ENCODE assay signal across 19 cellular contexts in the genomic region with DNA sequence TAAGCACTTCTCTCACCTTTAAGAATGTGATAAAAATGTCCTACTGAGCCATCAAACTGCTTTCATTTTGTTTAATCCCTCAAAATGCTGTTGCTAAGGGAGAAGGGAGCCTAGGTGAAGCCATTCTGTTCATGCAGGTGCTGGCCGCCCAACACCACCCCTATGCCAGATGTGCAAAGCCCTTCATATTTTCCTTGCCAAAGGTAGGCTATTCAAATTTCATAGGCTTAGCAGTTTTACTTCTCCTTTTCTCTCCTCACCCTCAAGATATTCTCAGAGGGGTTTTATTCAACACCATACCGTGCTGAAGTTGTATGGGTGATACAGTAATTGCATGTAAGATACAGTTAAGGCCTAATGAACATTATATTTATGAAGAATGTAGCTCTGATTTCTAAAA.
DNase-seq lines count a peak whose midpoint lies in the region; ATAC-seq, FAIRE-seq and TF ChIP-seq lines count a peak whose summit lies in the region.
"Had no signal": no experiment of that assay in that cellular context is flagged by ENCODE, and none has a peak within 500 bp of the region (broad histone marks: within the 10 kb centered on the region; RNA-seq: fewer than 3 reads in every experiment).

No MANE protein-coding gene starts in this region.

- intact Hi-C loops in GM12878 (cut with micrococcal nuclease; ENCODE audit: unreplicated experiment) = no loop called here

- no peak overlapping the region for H3K9ac ChIP-seq in GM12878 (ENCODE audit: control insufficient read depth, insufficient read depth, low read length)

- no TSS peak for BruUV-seq in GM12878 (replicated peaks; lab: Mats Ljungman, UMichigan)

- no peak overlapping the region for H3K4me3 ChIP-seq in GM12878
- H3K4me3 ChIP-seq: smooth muscle cell had no signal

- CTCF ChIA-PET in GM12878 (lab: Yijun Ruan, JAX) = no interaction called here

- WGBS in GM12878 (ENCODE audit: insufficient coverage, insufficient replicate concordance, low lambda C conversion rate, missing lambda C conversion rate) = 0% methylated on average over 2 of the region's 2 CpGs

- DNase-seq in GM12878 (ENCODE audit: low read depth, low spot score) (no peak), pons (ENCODE audit: low spot score) (no peak)
- no peak for DNase-seq in activated CD4-positive, alpha-beta T cell treated with anti-CD3 and anti-CD28 coated beads, Interleukin-2, amount 50 U/mL, for 4 hours
- DNase-seq: activated CD4-positive, CD25-positive, alpha-beta regulatory T cell treated with anti-CD3 and anti-CD28 coated beads, Interleukin-2, amount 50 U/mL, for 72 hours; foreskin melanocyte; NCI-H1436; NCI-H748 treated with DMSO at 0.1 percent for 48 hours; stimulated activated CD8-positive, alpha-beta memory T cell treated with anti-CD3 and anti-CD28 coated beads, Interleukin-4, amount 100 ng/mL, for 48 hours; T1000 had no signal

- no peaks in the 10 kb centered on the region for H3K79me2 ChIP-seq in GM12878 (ENCODE audit: control insufficient read depth, insufficient read depth, low read length)

- no peak overlapping the region for H2AFZ ChIP-seq in GM12878 (ENCODE audit: control insufficient read depth, low read depth, low read length)

- no peaks in the 10 kb centered on the region for H3K36me3 ChIP-seq in GM12878 (ENCODE audit: control insufficient read depth in 2 of 2, insufficient read depth in 2 of 2, low read length in 1 of 2)

- no peaks in the 10 kb centered on the region for H3K9me3 ChIP-seq in GM12878 (replicated peaks; ENCODE audit: control insufficient read depth, insufficient read depth, low read length)

- TF ChIP-seq EP300 in GM12878 (IDR thresholded peaks at IDR 0.05; ENCODE audit: borderline replicate concordance in 1 of 2, control insufficient read depth in 1 of 2, low read depth in 2 of 2, low read length in 2 of 2) = no peak

- no peaks in the 10 kb centered on the region for H4K20me1 ChIP-seq in GM12878 (ENCODE audit: control insufficient read depth, insufficient read depth)

- no peak for TF ChIP-seq RAD21 in GM12878 (IDR thresholded peaks at IDR 0.05; ENCODE audit: insufficient read depth, low read depth, low read length)

- no peak overlapping the region for H3K4me2 ChIP-seq in GM12878 (ENCODE audit: control insufficient read depth, insufficient read depth)
- H3K4me2 ChIP-seq: smooth muscle cell had no signal

- TF ChIP-seq POLR2A in GM12878 (IDR thresholded peaks at IDR 0.05; ENCODE audit: low read depth, low read length) = no peak

- no peak for FAIRE-seq in GM12878 (lab: Jason Lieb, UNC)
- FAIRE-seq: bronchial epithelial cell, HTR-8/SVneo had no signal

- H3K4me1 ChIP-seq in GM12878 (ENCODE audit: control insufficient read depth, insufficient read depth, low read length) = no peaks in the 10 kb centered on the region

- SMC1A ChIA-PET in GM12878 (lab: Charles Lee; ENCODE audit: uncharacterized antibody, unreplicated experiment) = interaction anchor here (0.8 kb wide), 1 partner anchor 18 kb away, joined by 3 read pairs; no protein-coding TSS in a partner anchor

- peak; percentile 61 for ATAC-seq in GM19025 (IDR thresholded peaks at IDR 0.05; ENCODE audit: low read depth, unreplicated experiment)
- peak; percentile 79 for ATAC-seq in HG02588 (IDR thresholded peaks at IDR 0.05; ENCODE audit: unreplicated experiment)
- peak; percentile 82 for ATAC-seq in HG03354 (IDR thresholded peaks at IDR 0.05; ENCODE audit: poor library complexity, severe bottlenecking, unreplicated experiment)
- peak; percentile 31; the same call in 1 of the 3 replicates for ATAC-seq in GM12878
- no peak for ATAC-seq in GM21786 (IDR thresholded peaks at IDR 0.05; ENCODE audit: unreplicated experiment)
- ATAC-seq in GM21381 (IDR thresholded peaks at IDR 0.05; ENCODE audit: unreplicated experiment) = no peak
- ATAC-seq: HCT116 had no signal

- RAD21 ChIA-PET in GM12878 (lab: Charles Lee; ENCODE audit: unreplicated experiment) = no interaction called here

- no peaks in the 10 kb centered on the region for H3K27me3 ChIP-seq in GM12878 (replicated peaks in 1 of 2; ENCODE audit: control insufficient read depth in 2 of 2, insufficient read depth in 2 of 2, low read length in 1 of 2)

- H3K27ac ChIP-seq in GM12878 (ENCODE audit: control insufficient read depth, insufficient read depth) = no peak overlapping the region
- H3K27ac ChIP-seq: epithelial cell of prostate had no signal

- POLR2A ChIA-PET in GM12878 (lab: Charles Lee) = no interaction called here

- no peak for TF ChIP-seq CTCF in GM12878 (IDR thresholded peaks at IDR 0.05 in 2 of 3, conservative IDR thresholded peaks at IDR 0.05 in 1 of 3; ENCODE audit: control insufficient read depth in 2 of 3, extremely low read depth in 1 of 3, insufficient read depth in 1 of 3, low read depth in 3 of 3, low read length in 3 of 3)

- in situ Hi-C loops in GM12878 (cut with MboI) = no loop called here

TF ChIP-seq in GM12878, 131 proteins besides CTCF, POLR2A, EP300 and RAD21:
- TF ChIP-seq LARP7 (IDR thresholded peaks at IDR 0.05) (no peak), TCF7 (IDR thresholded peaks at IDR 0.05; ENCODE audit: borderline replicate concordance) (no peak), BHLHE40 (IDR thresholded peaks at IDR 0.05; ENCODE audit: borderline replicate concordance in 1 of 2, low read depth in 2 of 2, low read length in 1 of 2) (no peak), ZNF274 (IDR thresholded peaks at IDR 0.05; ENCODE audit: insufficient read depth, insufficient read length) (no peak), IKZF1 (conservative IDR thresholded peaks at IDR 0.05) (no peak), SMARCA5 (IDR thresholded peaks at IDR 0.05) (no peak), BCLAF1 (IDR thresholded peaks at IDR 0.05) (no peak), IKZF2 (IDR thresholded peaks at IDR 0.05) (no peak), BMI1 (IDR thresholded peaks at IDR 0.05; ENCODE audit: borderline replicate concordance) (no peak), CBFB (IDR thresholded peaks at IDR 0.05; ENCODE audit: low read depth) (no peak), BRCA1 (IDR thresholded peaks at IDR 0.05; ENCODE audit: low read depth, low read length) (no peak), ZNF622 (IDR thresholded peaks at IDR 0.05) (no peak), SUZ12 (IDR thresholded peaks at IDR 0.05; ENCODE audit: unreplicated experiment) (no peak)
- TF ChIP-seq, protein P1, sequence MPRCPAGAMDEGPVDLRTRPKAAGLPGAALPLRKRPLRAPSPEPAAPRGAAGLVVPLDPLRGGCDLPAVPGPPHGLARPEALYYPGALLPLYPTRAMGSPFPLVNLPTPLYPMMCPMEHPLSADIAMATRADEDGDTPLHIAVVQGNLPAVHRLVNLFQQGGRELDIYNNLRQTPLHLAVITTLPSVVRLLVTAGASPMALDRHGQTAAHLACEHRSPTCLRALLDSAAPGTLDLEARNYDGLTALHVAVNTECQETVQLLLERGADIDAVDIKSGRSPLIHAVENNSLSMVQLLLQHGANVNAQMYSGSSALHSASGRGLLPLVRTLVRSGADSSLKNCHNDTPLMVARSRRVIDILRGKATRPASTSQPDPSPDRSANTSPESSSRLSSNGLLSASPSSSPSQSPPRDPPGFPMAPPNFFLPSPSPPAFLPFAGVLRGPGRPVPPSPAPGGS (IDR thresholded peaks at IDR 0.05; ENCODE audit: borderline replicate concordance, insufficient read depth, low read depth, low read length, poor library complexity, severe bottlenecking) = no peak
- TF ChIP-seq, protein P2, sequence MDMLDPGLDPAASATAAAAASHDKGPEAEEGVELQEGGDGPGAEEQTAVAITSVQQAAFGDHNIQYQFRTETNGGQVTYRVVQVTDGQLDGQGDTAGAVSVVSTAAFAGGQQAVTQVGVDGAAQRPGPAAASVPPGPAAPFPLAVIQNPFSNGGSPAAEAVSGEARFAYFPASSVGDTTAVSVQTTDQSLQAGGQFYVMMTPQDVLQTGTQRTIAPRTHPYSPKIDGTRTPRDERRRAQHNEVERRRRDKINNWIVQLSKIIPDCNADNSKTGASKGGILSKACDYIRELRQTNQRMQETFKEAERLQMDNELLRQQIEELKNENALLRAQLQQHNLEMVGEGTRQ (IDR thresholded peaks at IDR 0.05; ENCODE audit: borderline replicate concordance, low read depth, low read length) = no peak
TF ChIP-seq in GM12878: peak in this region for 0.

Comparison
In these comparisons a context has a peak if more than half of its experiments do, and no peak if none do; other contexts are left out.
1. ATAC-seq: peak in GM19025 (single experiment), HG02588 (single experiment), HG03354 (single experiment) and GM12878 (single experiment); none in GM21786 (single experiment) and GM21381 (single experiment).